ENCODE assay signal across 1 cellular context in genomic region chr5:141960449-141961323, GRCh38.
TF ChIP-seq lines count a peak whose summit lies in the region.

No MANE protein-coding gene starts in this region.

TF ChIP-seq in K562, 482 proteins besides CTCF, POLR2A, EP300 and RAD21 (continued from another document and continues in another):
- TF ChIP-seq ZNF263 (CRISPR knock-in tag; IDR thresholded peaks at IDR 0.05; ENCODE audit: borderline replicate concordance) (no peak), HIVEP1 (CRISPR knock-in tag; IDR thresholded peaks at IDR 0.05) (no peak), SMARCA5 (IDR thresholded peaks at IDR 0.05) (no peak), CHCHD3 (CRISPR knock-in tag; IDR thresholded peaks at IDR 0.05) (no peak), NR4A1 (CRISPR knock-in tag; IDR thresholded peaks at IDR 0.05) (no peak), NR4A1 (tag; IDR thresholded peaks at IDR 0.05) (no peak), ZNF274 (IDR thresholded peaks at IDR 0.05; ENCODE audit: borderline replicate concordance, low read depth, low read length) (no peak), EZH2 (IDR thresholded peaks at IDR 0.05; ENCODE audit: borderline replicate concordance, low read depth, low read length) (no peak), POLR2B (IDR thresholded peaks at IDR 0.05; ENCODE audit: low read depth, partially characterized antibody) (no peak), RB1 (IDR thresholded peaks at IDR 0.05; ENCODE audit: low read depth) (no peak), CSDE1 (IDR thresholded peaks at IDR 0.05) (no peak), ZNF197 (CRISPR knock-in tag; IDR thresholded peaks at IDR 0.05; ENCODE audit: low read depth) (no peak), YY1 (IDR thresholded peaks at IDR 0.05; ENCODE audit: borderline replicate concordance in 1 of 3, control insufficient read depth in 1 of 3, extremely low read depth in 1 of 3, insufficient read depth in 3 of 3, insufficient read length in 1 of 3, insufficient replicate concordance in 2 of 3, low read depth in 1 of 3, low read length in 2 of 3) (peak in 2 of 3 experiments; percentile 39 to 65), ZNF217 (CRISPR knock-in tag; IDR thresholded peaks at IDR 0.05) (no peak), RNF2 (IDR thresholded peaks at IDR 0.05) (no peak), PKNOX1 (IDR thresholded peaks at IDR 0.05) (no peak), THRA (IDR thresholded peaks at IDR 0.05) (no peak), RBM39 (optimal IDR thresholded peaks at IDR 0.05; ENCODE audit: low read depth, low read length) (peak; percentile 43), FOXJ3 (CRISPR knock-in tag; IDR thresholded peaks at IDR 0.05) (no peak), NFRKB (IDR thresholded peaks at IDR 0.05; ENCODE audit: low read depth) (no peak), BHLHE40 (IDR thresholded peaks at IDR 0.05; ENCODE audit: low read length) (peak; percentile 63), CHD4 (IDR thresholded peaks at IDR 0.05; ENCODE audit: insufficient read depth, insufficient replicate concordance, low read depth, low read length, poor library complexity, severe bottlenecking) (no peak), XRCC4 (IDR thresholded peaks at IDR 0.05; ENCODE audit: extremely low read depth, insufficient read depth, insufficient read length) (no peak), NFE2L1 (tag; IDR thresholded peaks at IDR 0.05; ENCODE audit: borderline replicate concordance, low read depth) (no peak), SUPT5H (IDR thresholded peaks at IDR 0.05) (no peak), ZBTB34 (CRISPR knock-in tag; IDR thresholded peaks at IDR 0.05) (no peak), L3MBTL2 (IDR thresholded peaks at IDR 0.05) (peak; percentile 51; the same call in 1 of the 2 replicates), ZNF318 (IDR thresholded peaks at IDR 0.05; ENCODE audit: borderline replicate concordance in 1 of 2, low read depth in 1 of 2) (no peak), CTBP1 (IDR thresholded peaks at IDR 0.05; ENCODE audit: borderline replicate concordance) (peak; percentile 50; the same call in 1 of the 2 replicates), ELF4 (CRISPR knock-in tag; IDR thresholded peaks at IDR 0.05) (peak; percentile 31; the same call in 1 of the 2 replicates), PHTF2 (CRISPR knock-in tag; IDR thresholded peaks at IDR 0.05) (no peak), SAFB2 (IDR thresholded peaks at IDR 0.05; ENCODE audit: borderline replicate concordance, low read depth, low read length, severe bottlenecking) (no peak), ZNF511 (CRISPR knock-in tag; IDR thresholded peaks at IDR 0.05) (no peak), MIER1 (IDR thresholded peaks at IDR 0.05; ENCODE audit: low read depth) (no peak), ZNF280A (IDR thresholded peaks at IDR 0.05; ENCODE audit: low read depth, partially characterized antibody) (no peak), HDAC3 (IDR thresholded peaks at IDR 0.05; ENCODE audit: borderline replicate concordance, partially characterized antibody) (no peak), ZBTB26 (CRISPR knock-in tag; IDR thresholded peaks at IDR 0.05) (no peak), CHAMP1 (IDR thresholded peaks at IDR 0.05) (no peak), FOXP1 (CRISPR knock-in tag; IDR thresholded peaks at IDR 0.05) (no peak), LEF1 (IDR thresholded peaks at IDR 0.05) (no peak)
- TF ChIP-seq, protein P1, sequence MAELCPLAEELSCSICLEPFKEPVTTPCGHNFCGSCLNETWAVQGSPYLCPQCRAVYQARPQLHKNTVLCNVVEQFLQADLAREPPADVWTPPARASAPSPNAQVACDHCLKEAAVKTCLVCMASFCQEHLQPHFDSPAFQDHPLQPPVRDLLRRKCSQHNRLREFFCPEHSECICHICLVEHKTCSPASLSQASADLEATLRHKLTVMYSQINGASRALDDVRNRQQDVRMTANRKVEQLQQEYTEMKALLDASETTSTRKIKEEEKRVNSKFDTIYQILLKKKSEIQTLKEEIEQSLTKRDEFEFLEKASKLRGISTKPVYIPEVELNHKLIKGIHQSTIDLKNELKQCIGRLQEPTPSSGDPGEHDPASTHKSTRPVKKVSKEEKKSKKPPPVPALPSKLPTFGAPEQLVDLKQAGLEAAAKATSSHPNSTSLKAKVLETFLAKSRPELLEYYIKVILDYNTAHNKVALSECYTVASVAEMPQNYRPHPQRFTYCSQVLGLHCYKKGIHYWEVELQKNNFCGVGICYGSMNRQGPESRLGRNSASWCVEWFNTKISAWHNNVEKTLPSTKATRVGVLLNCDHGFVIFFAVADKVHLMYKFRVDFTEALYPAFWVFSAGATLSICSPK (IDR thresholded peaks at IDR 0.05; ENCODE audit: borderline replicate concordance) = no peak
- TF ChIP-seq, protein P2, sequence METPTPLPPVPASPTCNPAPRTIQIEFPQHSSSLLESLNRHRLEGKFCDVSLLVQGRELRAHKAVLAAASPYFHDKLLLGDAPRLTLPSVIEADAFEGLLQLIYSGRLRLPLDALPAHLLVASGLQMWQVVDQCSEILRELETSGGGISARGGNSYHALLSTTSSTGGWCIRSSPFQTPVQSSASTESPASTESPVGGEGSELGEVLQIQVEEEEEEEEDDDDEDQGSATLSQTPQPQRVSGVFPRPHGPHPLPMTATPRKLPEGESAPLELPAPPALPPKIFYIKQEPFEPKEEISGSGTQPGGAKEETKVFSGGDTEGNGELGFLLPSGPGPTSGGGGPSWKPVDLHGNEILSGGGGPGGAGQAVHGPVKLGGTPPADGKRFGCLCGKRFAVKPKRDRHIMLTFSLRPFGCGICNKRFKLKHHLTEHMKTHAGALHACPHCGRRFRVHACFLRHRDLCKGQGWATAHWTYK (CRISPR knock-in tag; IDR thresholded peaks at IDR 0.05) = no peak
